In the genomic region with DNA sequence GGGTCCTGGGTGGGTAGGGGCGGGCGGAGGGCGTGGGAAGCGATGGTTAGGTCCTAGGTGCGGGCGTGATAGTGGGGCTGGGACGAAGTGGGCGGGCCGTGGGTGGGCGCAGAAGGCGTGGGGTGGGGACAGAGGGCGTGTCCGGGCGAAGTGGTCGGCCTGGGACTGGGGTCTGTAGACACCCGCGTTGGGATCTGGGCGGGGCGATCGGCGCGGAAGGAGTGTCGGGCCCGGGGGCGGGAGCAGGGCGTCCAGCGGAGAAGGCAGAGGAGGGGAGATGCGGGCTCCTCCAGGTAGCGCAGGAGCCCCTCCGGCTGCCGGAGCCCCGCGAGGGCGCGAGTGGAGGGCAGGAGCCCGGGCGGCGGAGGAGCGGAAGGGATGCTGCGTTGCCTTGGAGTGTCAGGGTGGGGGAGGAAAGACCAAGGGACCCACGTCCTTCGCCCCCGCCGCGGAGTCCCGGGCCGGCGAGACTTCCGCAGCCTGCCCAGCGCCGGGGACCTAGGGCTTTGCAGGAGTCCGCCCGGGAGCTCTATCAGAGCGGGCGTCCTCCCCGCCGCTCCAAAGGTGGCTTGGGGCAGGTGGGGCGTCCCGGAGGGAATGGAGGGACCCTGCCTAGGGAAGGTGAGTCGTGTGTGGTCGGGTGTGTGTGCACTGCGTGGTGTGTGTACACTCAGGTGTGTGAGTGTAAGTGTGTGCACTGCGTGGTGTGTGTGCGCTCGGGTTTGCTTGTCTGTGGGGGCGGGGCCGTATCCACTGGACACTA, we compare ENCODE assay signal across 9 cellular contexts. TPM values are rescaled to one million over a fixed set of nuclear protein-coding genes. Genes with fewer than 3 reads are reported as not detected.
DNase-seq lines count a peak whose midpoint lies in the region; ATAC-seq, FAIRE-seq and TF ChIP-seq lines count a peak whose summit lies in the region.
"Had no signal": no experiment of that assay in that cellular context is flagged by ENCODE, and none has a peak within 500 bp of the region (broad histone marks: within the 10 kb centered on the region; RNA-seq: fewer than 3 reads in every experiment).

No MANE protein-coding gene starts in this region.

- H3K4me1 ChIP-seq in pancreas = peaks cover 5 to 14% (median 13%) of the 10 kb centered on the region in 3 donors

- intact Hi-C loops in pancreas (cut with DNase I) = no loop called here

- H3K27me3 ChIP-seq in pancreas = no peaks in the 10 kb centered on the region

- ATAC-seq in GM18502 (IDR thresholded peaks at IDR 0.05; ENCODE audit: poor library complexity, unreplicated experiment) = peak; percentile 74
- peak; percentile 50 for ATAC-seq in HG02870 (IDR thresholded peaks at IDR 0.05; ENCODE audit: unreplicated experiment)
- peak; percentile 77 for ATAC-seq in activated CD8-positive, alpha-beta T cell treated with anti-CD3 and anti-CD28 coated beads, Interleukin-2, amount 10 ng/mL, durations not matched to agents 7 days and 5 days
- peak; percentile 71 to 82 (median 78) for ATAC-seq in pancreas

- H3K27ac Mint-ChIP-seq in activated CD8-positive, alpha-beta T cell treated with anti-CD3 and anti-CD28 coated beads, Interleukin-2, amount 10 ng/mL, durations not matched to agents 7 days and 5 days = no peak overlapping the region

- H3K4me1 Mint-ChIP-seq in activated CD8-positive, alpha-beta T cell treated with anti-CD3 and anti-CD28 coated beads, Interleukin-2, amount 10 ng/mL, durations not matched to agents 7 days and 5 days (ENCODE audit: low read depth) = peaks cover 9% of the 10 kb centered on the region

- no peaks in the 10 kb centered on the region for H3K9me3 Mint-ChIP-seq in activated CD8-positive, alpha-beta T cell treated with anti-CD3 and anti-CD28 coated beads, Interleukin-2, amount 10 ng/mL, durations not matched to agents 7 days and 5 days (ENCODE audit: insufficient read depth)

- DNase-seq in AG10803 (ENCODE audit: low read depth) (no peak), NCI-H1694 (lab: John Stamatoyannopoulos, UW) (peak; percentile 61), foreskin melanocyte (peak; percentile 27), pancreas (peak in 5 of 6 donors; percentile 79 to 91 (median 88)), MV-4-11 (lab: John Stamatoyannopoulos, UW) (no peak)
- no peak for DNase-seq in activated CD8-positive, alpha-beta T cell treated with anti-CD3 and anti-CD28 coated beads, Interleukin-2, amount 10 ng/mL, durations not matched to agents 7 days and 5 days

- CTCF ChIA-PET in activated CD8-positive, alpha-beta T cell treated with anti-CD3 and anti-CD28 coated beads, Interleukin-2, amount 10 ng/mL, durations not matched to agents 7 days and 5 days (lab: Charles Lee) = interaction anchor here (0.7 to 1.8 kb wide), 4 partner anchors 14 to 53 kb away, joined by 3 to 8 read pairs (median 4); a partner anchor contains a TSS

- POLR2A ChIA-PET in activated CD8-positive, alpha-beta T cell treated with anti-CD3 and anti-CD28 coated beads, Interleukin-2, amount 10 ng/mL, durations not matched to agents 7 days and 5 days (lab: Charles Lee) = interaction anchor here (0.9 to 1.3 kb wide), 2 partner anchors 22 to 25 kb away, joined by 3 to 6 read pairs; no protein-coding TSS in a partner anchor

- peak overlapping the region; percentile 33 to 46 (median 36) for H3K27ac ChIP-seq in pancreas

- H3K9me3 ChIP-seq in pancreas = no peaks in the 10 kb centered on the region

- WGBS in pancreas, 2 donors = 2% methylated on average over 39 to 67 of the region's 67 CpGs

- TF ChIP-seq CTCF in AG10803 (conservative IDR thresholded peaks at IDR 0.05; ENCODE audit: low read length) = no peak
- no peak for TF ChIP-seq CTCF in pancreas (IDR thresholded peaks at IDR 0.05)

- H3K36me3 Mint-ChIP-seq in activated CD8-positive, alpha-beta T cell treated with anti-CD3 and anti-CD28 coated beads, Interleukin-2, amount 10 ng/mL, durations not matched to agents 7 days and 5 days (ENCODE audit: low read depth) = no peaks in the 10 kb centered on the region

- H3K4me3 ChIP-seq in AG10803 (ENCODE audit: low read length) = peak overlapping the region; percentile 75
- H3K4me3 ChIP-seq in pancreas = peak overlapping the region; percentile 34 to 74 (median 56)

- peak overlapping the region; percentile 73 for H3K4me3 Mint-ChIP-seq in activated CD8-positive, alpha-beta T cell treated with anti-CD3 and anti-CD28 coated beads, Interleukin-2, amount 10 ng/mL, durations not matched to agents 7 days and 5 days

- H3K27me3 Mint-ChIP-seq in activated CD8-positive, alpha-beta T cell treated with anti-CD3 and anti-CD28 coated beads, Interleukin-2, amount 10 ng/mL, durations not matched to agents 7 days and 5 days (ENCODE audit: low read depth) = peaks cover 11% of the 10 kb centered on the region

- no peaks in the 10 kb centered on the region for H3K36me3 ChIP-seq in pancreas

- FAIRE-seq in pancreas (lab: Jason Lieb, UNC) = no peak

RNA-seq across cellular contexts. Expression of a gene that starts 27.0 kb away (rescaled TPM):
- not detected for total RNA-seq in activated CD8-positive, alpha-beta T cell treated with anti-CD3 and anti-CD28 coated beads, Interleukin-2, amount 10 ng/mL, durations not matched to agents 7 days and 5 days
- not detected for total RNA-seq in pancreas
- not detected for polyA plus RNA-seq in pancreas
- total RNA-seq: LHCN-M2 had no signal

RNA-seq across cellular contexts. Expression of a gene that starts 53.2 kb away (rescaled TPM):
- total RNA-seq in activated CD8-positive, alpha-beta T cell treated with anti-CD3 and anti-CD28 coated beads, Interleukin-2, amount 10 ng/mL, durations not matched to agents 7 days and 5 days = 10 to 100 TPM; 20.7 to 25.3 TPM
- 10 to 100 TPM; 12.3 to 21.5 (median 14.7) TPM for total RNA-seq in pancreas
- polyA plus RNA-seq in pancreas = 10 to 100 TPM; 12.7 to 18.4 TPM

RNA-seq across cellular contexts. Expression of a gene that starts 53.4 kb away (rescaled TPM):
- total RNA-seq in activated CD8-positive, alpha-beta T cell treated with anti-CD3 and anti-CD28 coated beads, Interleukin-2, amount 10 ng/mL, durations not matched to agents 7 days and 5 days = 10 to 100 TPM; 16.8 to 17.3 TPM
- 1 to 10 TPM; 4.8 to 9.9 (median 8.5) TPM for total RNA-seq in pancreas
- polyA plus RNA-seq in pancreas = 10 to 100 TPM; 12.4 to 14.8 TPM

Comparison
In these comparisons a context has a peak if more than half of its experiments do, and no peak if none do; other contexts are left out.
1. DNase-seq: peak in NCI-H1694 (single experiment), foreskin melanocyte (single experiment) and pancreas (5 of 6); none in AG10803 (single experiment), activated CD8-positive, alpha-beta T cell treated with anti-CD3 and anti-CD28 coated beads, Interleukin-2, amount 10 ng/mL, durations not matched to agents 7 days and 5 days (single experiment) and MV-4-11 (single experiment).
2. Peak in every context shown above with its lines, with median percentiles within 50 percentile points of each other: ATAC-seq.